8 cellular contexts compared by ENCODE assay signal in genomic region chr18:62715829-62716678, GRCh38. TPM values are rescaled to one million over a fixed set of nuclear protein-coding genes. Genes with fewer than 3 reads are reported as not detected.
A peak's percentile ranks its signal among the peaks of the same experiment; 100 is the strongest.
DNase-seq lines count a peak whose midpoint lies in the region; ATAC-seq, FAIRE-seq and TF ChIP-seq lines count a peak whose summit lies in the region.

No MANE protein-coding gene starts in this region.

- H3K36me3 Mint-ChIP-seq in T-helper 1 cell treated with Interleukin-12 subunit alpha and Interleukin-12 subunit beta and Interleukin-4 antibody, amounts not matched to agents 30 μg/mL and 1 μg/mL, for 36 hours (ENCODE audit: low read depth): peaks cover 3% of the 10 kb centered on the region
- H3K36me3 Mint-ChIP-seq in astrocyte (ENCODE audit: low read depth, unreplicated experiment): no peaks in the 10 kb centered on the region

- TF ChIP-seq POLR2A in sigmoid colon (IDR thresholded peaks at IDR 0.05): no peak

- H3K4me2 ChIP-seq in astrocyte (ENCODE audit: low read length): peak overlapping the region; percentile 95

- H3K9ac ChIP-seq in astrocyte (ENCODE audit: low read length): peak overlapping the region; percentile 83

- TF ChIP-seq CTCF in astrocyte (IDR thresholded peaks at IDR 0.05; ENCODE audit: insufficient read depth, low read depth, low read length) (no peak), sigmoid colon (IDR thresholded peaks at IDR 0.05) (no peak)

- peak overlapping the region; percentile 61 for H3K4me3 ChIP-seq in astrocyte (ENCODE audit: insufficient read depth, low read depth, low read length)
- H3K4me3 ChIP-seq in sigmoid colon: peak overlapping the region; percentile 59 to 88 (median 76)

- H3K4me1 Mint-ChIP-seq in T-helper 1 cell treated with Interleukin-12 subunit alpha and Interleukin-12 subunit beta and Interleukin-4 antibody, amounts not matched to agents 30 μg/mL and 1 μg/mL, for 36 hours (ENCODE audit: low read depth): peaks cover 38% of the 10 kb centered on the region
- peaks cover 13% of the 10 kb centered on the region for H3K4me1 Mint-ChIP-seq in astrocyte (ENCODE audit: low read depth, unreplicated experiment)

- H3K27ac Mint-ChIP-seq in T-helper 1 cell treated with Interleukin-12 subunit alpha and Interleukin-12 subunit beta and Interleukin-4 antibody, amounts not matched to agents 30 μg/mL and 1 μg/mL, for 36 hours: no peak overlapping the region
- H3K27ac Mint-ChIP-seq in astrocyte (ENCODE audit: unreplicated experiment): no peak overlapping the region

- no peaks in the 10 kb centered on the region for H3K27me3 ChIP-seq in astrocyte (ENCODE audit: insufficient read depth, low read length)
- no peaks in the 10 kb centered on the region for H3K27me3 ChIP-seq in sigmoid colon

- peak overlapping the region; percentile 73 for H2AFZ ChIP-seq in astrocyte (ENCODE audit: low read depth, low read length)

- no peaks in the 10 kb centered on the region for H3K36me3 ChIP-seq in astrocyte (ENCODE audit: insufficient read depth, low read length)
- H3K36me3 ChIP-seq in sigmoid colon: no peaks in the 10 kb centered on the region

- intact Hi-C loops in sigmoid colon (cut with DNase I): loop anchor here (1.0 to 10.0 kb wide), 6 partner anchors 191 to 1249 kb away; partner anchors contain the start of genes PIGN, RELCH and VPS4B

- H3K9me3 ChIP-seq in astrocyte (ENCODE audit: insufficient read depth, low read depth, low read length) (no peaks in the 10 kb centered on the region), sigmoid colon (no peaks in the 10 kb centered on the region)

- H3K4me3 Mint-ChIP-seq in T-helper 1 cell treated with Interleukin-12 subunit alpha and Interleukin-12 subunit beta and Interleukin-4 antibody, amounts not matched to agents 30 μg/mL and 1 μg/mL, for 36 hours: peak overlapping the region; percentile 54
- H3K4me3 Mint-ChIP-seq in astrocyte (ENCODE audit: unreplicated experiment): peak overlapping the region; percentile 68

- no peak for TF ChIP-seq EP300 in sigmoid colon (IDR thresholded peaks at IDR 0.05)

- H4K20me1 ChIP-seq in astrocyte (ENCODE audit: insufficient read depth, low read length): peaks cover 13% of the 10 kb centered on the region

- 0 to 1% methylated on average over 123 of the region's 123 CpGs for WGBS in sigmoid colon, 2 donors

- FAIRE-seq in HTR-8/SVneo (lab: Jason Lieb, UNC) (no peak), astrocyte (lab: Jason Lieb, UNC) (no peak)

- H3K9me3 Mint-ChIP-seq in T-helper 1 cell treated with Interleukin-12 subunit alpha and Interleukin-12 subunit beta and Interleukin-4 antibody, amounts not matched to agents 30 μg/mL and 1 μg/mL, for 36 hours: no peaks in the 10 kb centered on the region
- H3K9me3 Mint-ChIP-seq in astrocyte (ENCODE audit: unreplicated experiment): no peaks in the 10 kb centered on the region

- ATAC-seq in GM21423 (IDR thresholded peaks at IDR 0.05; ENCODE audit: unreplicated experiment): peak; percentile 26

- H3K4me1 ChIP-seq in astrocyte (ENCODE audit: insufficient read depth, low read length): peaks cover 10% of the 10 kb centered on the region
- H3K4me1 ChIP-seq in sigmoid colon: peaks cover 0 to 32% (median 28%) of the 10 kb centered on the region in 4 donors

- H3K79me2 ChIP-seq in astrocyte (ENCODE audit: insufficient read depth, low read length): peaks cover 49% of the 10 kb centered on the region

- DNase-seq in DMS53 treated with DMSO at 0.1 percent for 48 hours (lab: John Stamatoyannopoulos, UW; ENCODE audit: unreplicated experiment): peak; percentile 63
- DNase-seq in HTR-8/SVneo (ENCODE audit: insufficient read length, low spot score): peak; percentile 10
- DNase-seq in astrocyte (ENCODE audit: low read depth): peak; percentile 42
- DNase-seq in hepatic stellate cell (ENCODE audit: low spot score): peak; percentile 65
- DNase-seq in sigmoid colon: peak; percentile 80
- no peak for DNase-seq in COLO829 (ENCODE audit: low spot score)

- H3K27ac ChIP-seq in astrocyte (ENCODE audit: low read depth, low read length) (peak overlapping the region; percentile 83), sigmoid colon (peak overlapping the region; percentile 92 to 98 (median 95))

- H3K27me3 Mint-ChIP-seq in T-helper 1 cell treated with Interleukin-12 subunit alpha and Interleukin-12 subunit beta and Interleukin-4 antibody, amounts not matched to agents 30 μg/mL and 1 μg/mL, for 36 hours (ENCODE audit: low read depth): peaks cover 28% of the 10 kb centered on the region
- no peaks in the 10 kb centered on the region for H3K27me3 Mint-ChIP-seq in astrocyte (ENCODE audit: low read depth, unreplicated experiment)

RNA-seq across cellular contexts. Expression of gene PHLPP1, which starts 0.7 kb away (rescaled TPM):
- 11.2 and 13.3 TPM in 2 replicates for total RNA-seq in astrocyte
- 10 to 100 TPM in 1 of 4 donors, 1 to 10 TPM in 3; 7.1 to 18.6 (median 8.6) TPM for total RNA-seq in sigmoid colon
- polyA plus RNA-seq in sigmoid colon: 1 to 10 TPM; 4.2 to 4.7 (median 4.2) TPM
